8 cellular contexts compared by ENCODE assay signal in genomic region chr1:145891587-145892485, GRCh38. TPM values are rescaled to one million over a fixed set of nuclear protein-coding genes. Genes with fewer than 3 reads are reported as not detected.
A peak's percentile ranks its signal among the peaks of the same experiment; 100 is the strongest.
DNase-seq lines count a peak whose midpoint lies in the region; ATAC-seq and TF ChIP-seq lines count a peak whose summit lies in the region.

No MANE protein-coding gene starts in this region.

- H3K27me3 ChIP-seq in DOHH2 (ENCODE audit: control insufficient read depth, low read length) = no peaks in the 10 kb centered on the region
- peaks cover 0 to 2% of the 10 kb centered on the region in 2 donors for H3K27me3 ChIP-seq in stomach smooth muscle (ENCODE audit: control insufficient read depth in 1 of 2, insufficient read depth in 2 of 2, low read length in 2 of 2)

- H3K9me3 ChIP-seq in DOHH2 (ENCODE audit: control insufficient read depth, insufficient read depth, low read length) (no peaks in the 10 kb centered on the region), stomach smooth muscle (ENCODE audit: control insufficient read depth in 2 of 2, low read length in 2 of 2) (no peaks in the 10 kb centered on the region)

- H3K36me3 ChIP-seq in DOHH2 (ENCODE audit: control insufficient read depth, low read length) (no peaks in the 10 kb centered on the region), stomach smooth muscle (ENCODE audit: control insufficient read depth in 2 of 2, insufficient read depth in 2 of 2, low read length in 2 of 2) (no peaks in the 10 kb centered on the region)

- no peak overlapping the region for H3K4me3 ChIP-seq in DOHH2 (ENCODE audit: low read length)
- peak overlapping the region; percentile 23 to 67 for H3K4me3 ChIP-seq in stomach smooth muscle (ENCODE audit: low read length in 2 of 2)

- no peaks in the 10 kb centered on the region for H3K27me3 Mint-ChIP-seq in naive thymus-derived CD8-positive, alpha-beta T cell

- H3K9ac ChIP-seq in stomach smooth muscle (ENCODE audit: low read length in 2 of 2) = peak overlapping the region; percentile 58 to 76

- H3K9me3 Mint-ChIP-seq in naive thymus-derived CD8-positive, alpha-beta T cell = no peaks in the 10 kb centered on the region

- DNase-seq in RKO (ENCODE audit: low spot score) (peak; percentile 98), fibroblast of the conjunctiva (ENCODE audit: low read depth) (peak; percentile 97)
- DNase-seq in activated effector memory CD4-positive, alpha-beta T cell treated with anti-CD3 and anti-CD28 coated beads, Interleukin-2, amount 50 U/mL, for 16 hours = peak; percentile 81
- DNase-seq in naive thymus-derived CD8-positive, alpha-beta T cell = peak; percentile 9 to 73 (median 36)

- H3K4me1 Mint-ChIP-seq in naive thymus-derived CD8-positive, alpha-beta T cell = peaks cover 0 to 1% (median under 1%) of the 10 kb centered on the region in 4 donors

- no peak overlapping the region for H3K27ac ChIP-seq in DOHH2 (ENCODE audit: low read depth, low read length)
- peak overlapping the region; percentile 75 for H3K27ac ChIP-seq in stomach smooth muscle (ENCODE audit: low read length)

- H3K27ac Mint-ChIP-seq in naive thymus-derived CD8-positive, alpha-beta T cell = peak overlapping the region in 1 of 10 donors; percentile 37

- peak; percentile 89 for TF ChIP-seq CTCF in DOHH2 (IDR thresholded peaks at IDR 0.05; ENCODE audit: low read depth, low read length, poor library complexity, severe bottlenecking)
- TF ChIP-seq CTCF in LNCAP (IDR thresholded peaks at IDR 0.05) = peak; percentile 100

- POLR2A ChIA-PET in naive thymus-derived CD8-positive, alpha-beta T cell (lab: Charles Lee) = interaction anchor here (0.6 to 2.0 kb wide), 5 partner anchors 33 to 119 kb away, joined by 3 to 9 read pairs (median 5); partner anchors contain the start of genes ANKRD34A, PIAS3 and POLR3GL

- no peaks in the 10 kb centered on the region for H4K20me1 ChIP-seq in DOHH2 (ENCODE audit: control insufficient read depth, insufficient read depth, low read depth, low read length)

- no peaks in the 10 kb centered on the region for H3K36me3 Mint-ChIP-seq in naive thymus-derived CD8-positive, alpha-beta T cell

- H3K4me1 ChIP-seq in DOHH2 (ENCODE audit: control insufficient read depth, low read length) (no peaks in the 10 kb centered on the region), stomach smooth muscle (ENCODE audit: control insufficient read depth, insufficient read depth, low read length) (peaks cover 14% of the 10 kb centered on the region)

- no peaks in the 10 kb centered on the region for H3F3A ChIP-seq in DOHH2 (ENCODE audit: control insufficient read depth, insufficient read depth)

- H3K4me2 ChIP-seq in DOHH2 (ENCODE audit: low read length) = no peak overlapping the region

- ATAC-seq in naive thymus-derived CD8-positive, alpha-beta T cell = peak; percentile 61 to 75
- no peak for ATAC-seq in HG02840 (IDR thresholded peaks at IDR 0.05; ENCODE audit: low FRiP score, unreplicated experiment)

- H3K4me3 Mint-ChIP-seq in naive thymus-derived CD8-positive, alpha-beta T cell = no peak overlapping the region

- no peaks in the 10 kb centered on the region for H3K9me2 ChIP-seq in DOHH2 (replicated peaks; ENCODE audit: control insufficient read depth, low read length)

- no peaks in the 10 kb centered on the region for H3K79me2 ChIP-seq in DOHH2 (ENCODE audit: control insufficient read depth, low read length)

RNA-seq across cellular contexts. Expression of gene ANKRD35, which starts 6.2 kb away (rescaled TPM):
- not detected for total RNA-seq in naive thymus-derived CD8-positive, alpha-beta T cell
- under 1 TPM; 0.27 to 0.57 (median 0.42) TPM for polyA plus RNA-seq in naive thymus-derived CD8-positive, alpha-beta T cell

RNA-seq across cellular contexts. Expression of gene ITGA10, which starts 18.0 kb away (rescaled TPM):
- 1 to 10 TPM; 5.0 to 5.1 TPM for total RNA-seq in naive thymus-derived CD8-positive, alpha-beta T cell
- polyA plus RNA-seq in naive thymus-derived CD8-positive, alpha-beta T cell = not detected

RNA-seq across cellular contexts. Expression of gene PEX11B, which starts 26.7 kb away (rescaled TPM):
- total RNA-seq in naive thymus-derived CD8-positive, alpha-beta T cell = 10 to 100 TPM; 37.5 to 39.7 TPM
- 10 to 100 TPM; 35.3 to 50.3 (median 44.0) TPM for polyA plus RNA-seq in naive thymus-derived CD8-positive, alpha-beta T cell

RNA-seq across cellular contexts. Expression of gene PIAS3, which starts 33.0 kb away (rescaled TPM):
- 10 to 100 TPM; 31.1 to 33.8 TPM for total RNA-seq in naive thymus-derived CD8-positive, alpha-beta T cell
- 10 to 100 TPM; 10.7 to 14.7 (median 12.4) TPM for polyA plus RNA-seq in naive thymus-derived CD8-positive, alpha-beta T cell

RNA-seq across cellular contexts. Expression of gene RBM8A, which starts 35.4 kb away (rescaled TPM):
- total RNA-seq in naive thymus-derived CD8-positive, alpha-beta T cell = 100 to 1,000 TPM; 135 to 138 TPM
- polyA plus RNA-seq in naive thymus-derived CD8-positive, alpha-beta T cell = 100 to 1,000 TPM; 127 to 191 (median 148) TPM

Comparison
In these comparisons a context has a peak if more than half of its experiments do, and no peak if none do; other contexts are left out.
1. DNase-seq: peak in every context shown above with its lines; median percentile 98 in RKO; 97 in fibroblast of the conjunctiva; 81 in activated effector memory CD4-positive, alpha-beta T cell treated with anti-CD3 and anti-CD28 coated beads, Interleukin-2, amount 50 U/mL, for 16 hours; 36 in naive thymus-derived CD8-positive, alpha-beta T cell.